ENCODE assay signal across 18 cellular contexts in genomic region chr9:97565262-97565661, GRCh38.
"Had no signal": no experiment of that assay in that cellular context is flagged by ENCODE, and none has a peak within 500 bp of the region (broad histone marks: within the 10 kb centered on the region; RNA-seq: fewer than 3 reads in every experiment).

No MANE protein-coding gene starts in this region.

- H3K27ac ChIP-seq: hepatocyte, right lobe of liver, SK-N-MC had no signal

- H3K36me3 ChIP-seq: breast epithelium, right lobe of liver had no signal

- ATAC-seq: activated CD4-positive, alpha-beta T cell treated with anti-CD3 and anti-CD28 coated beads for 36 hours; activated T-helper 17 cell treated with anti-CD3 and anti-CD28 coated beads, Interleukin-2, amount 50 U/mL, for 72 hours; right lobe of liver; stimulated activated naive B cell treated with anti-CD40 and anti-IgM and Interleukin-4, amounts not matched to agents 10 μg/mL and 1 μg/mL and 100 μg/mL, for 72 hours; WTC11 had no signal

- H3K4me1 ChIP-seq: breast epithelium had no signal

- H3K9me3 ChIP-seq: breast epithelium, esophagus squamous epithelium, right lobe of liver, tibial nerve had no signal

- H3K27me3 ChIP-seq: breast epithelium, esophagus squamous epithelium, hepatocyte, right lobe of liver, tibial nerve had no signal

- DNase-seq: activated CD4-positive, alpha-beta memory T cell treated with anti-CD3 and anti-CD28 coated beads for 36 hours; activated CD4-positive, alpha-beta T cell treated with anti-CD3 and anti-CD28 coated beads for 36 hours; activated naive CD4-positive, alpha-beta T cell treated with anti-CD3 and anti-CD28 coated beads, Interleukin-2, amount 10 ng/mL, durations not matched to agents 7 days and 5 days; activated T-cell treated with anti-CD3 and anti-CD28 coated beads, Interleukin-2, amount 50 U/mL, for 1 hour; cortex of kidney; effector CD8-positive, alpha-beta T cell; esophagus squamous epithelium; mammary epithelial cell; nephron progenitor cell; stimulated activated naive B cell treated with anti-CD40 and anti-IgM and Interleukin-4, amounts not matched to agents 10 μg/mL and 1 μg/mL and 100 μg/mL, for 72 hours had no signal

- FAIRE-seq: astrocyte had no signal

- H3K4me3 ChIP-seq: breast epithelium, esophagus squamous epithelium, hepatocyte, right lobe of liver, SK-N-MC, tibial nerve had no signal
